In genomic region chr7:22561356-22561755, GRCh38 we compare ENCODE assay signal across 8 cellular contexts.
A peak's percentile ranks its signal among the peaks of the same experiment; 100 is the strongest.
DNase-seq lines count a peak whose midpoint lies in the region; ATAC-seq, FAIRE-seq and TF ChIP-seq lines count a peak whose summit lies in the region.

No MANE protein-coding gene starts in this region.

- peaks cover 61% of the 10 kb centered on the region for H3K4me1 Mint-ChIP-seq in osteocyte (ENCODE audit: unreplicated experiment)

- no peak for TF ChIP-seq CTCF in foreskin keratinocyte (conservative IDR thresholded peaks at IDR 0.05)
- TF ChIP-seq CTCF in osteocyte (IDR thresholded peaks at IDR 0.05), result peak; percentile 7

- peak overlapping the region; percentile 89 for H3K27ac ChIP-seq in foreskin keratinocyte

- no peaks in the 10 kb centered on the region for H3K9me3 Mint-ChIP-seq in osteocyte (ENCODE audit: unreplicated experiment)

- H3K36me3 Mint-ChIP-seq in osteocyte (ENCODE audit: unreplicated experiment), result no peaks in the 10 kb centered on the region

- H3K4me3 Mint-ChIP-seq in osteocyte (ENCODE audit: unreplicated experiment), result peak overlapping the region; percentile 30

- peak; percentile 94 for FAIRE-seq in RCC 7860 (lab: Jason Lieb, UNC)

- DNase-seq in DMS53 (lab: John Stamatoyannopoulos, UW), result peak; percentile 92
- DNase-seq in RCC 7860 (ENCODE audit: low spot score), result peak; percentile 98
- DNase-seq in foreskin keratinocyte, result peak; percentile 90 to 91
- peak; percentile 92 for DNase-seq in osteocyte (ENCODE audit: extremely low spot score, unreplicated experiment)

- no peaks in the 10 kb centered on the region for H3K27me3 Mint-ChIP-seq in osteocyte (ENCODE audit: unreplicated experiment)

- peak; percentile 53 for ATAC-seq in foreskin keratinocyte
- ATAC-seq in HG02970 (IDR thresholded peaks at IDR 0.05; ENCODE audit: low FRiP score, unreplicated experiment), result no peak
- no peak for ATAC-seq in GM21367 (IDR thresholded peaks at IDR 0.05; ENCODE audit: unreplicated experiment)
- no peak for ATAC-seq in HG03571 (IDR thresholded peaks at IDR 0.05; ENCODE audit: unreplicated experiment)
- ATAC-seq in GM19324 (IDR thresholded peaks at IDR 0.05; ENCODE audit: low FRiP score, unreplicated experiment), result no peak

- H3K27me3 ChIP-seq in foreskin keratinocyte, result no peaks in the 10 kb centered on the region

- H3K27ac Mint-ChIP-seq in osteocyte (ENCODE audit: unreplicated experiment), result peak overlapping the region; percentile 92

- peaks cover 44% of the 10 kb centered on the region for H3K4me1 ChIP-seq in foreskin keratinocyte
